ENCODE assay signal across 18 cellular contexts in the genomic region with DNA sequence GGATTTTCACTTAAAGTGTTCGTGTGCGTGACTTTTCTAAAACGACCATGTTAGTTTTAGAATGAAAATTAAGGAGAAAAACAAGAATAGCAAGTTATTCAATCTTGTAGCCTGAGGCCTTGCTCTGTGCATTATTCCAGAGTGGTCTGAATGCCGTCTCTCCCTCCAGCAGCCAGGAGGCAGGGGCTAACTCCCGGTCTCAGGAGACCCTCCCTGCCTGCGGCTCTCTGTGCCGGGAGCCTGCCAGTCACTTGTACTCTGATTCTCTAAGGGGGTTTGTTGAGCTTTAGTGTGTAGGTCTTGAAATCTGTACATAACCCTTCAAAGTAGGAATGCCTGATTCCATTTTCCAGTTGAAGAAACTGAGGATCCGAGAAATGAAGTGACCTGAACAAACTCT.
DNase-seq lines count a peak whose midpoint lies in the region; ATAC-seq and TF ChIP-seq lines count a peak whose summit lies in the region.
"Had no signal": no experiment of that assay in that cellular context is flagged by ENCODE, and none has a peak within 500 bp of the region (broad histone marks: within the 10 kb centered on the region; RNA-seq: fewer than 3 reads in every experiment).

No MANE protein-coding gene starts in this region.

- no peak overlapping the region for H3K9ac ChIP-seq in mammary epithelial cell (ENCODE audit: insufficient read depth, low read length)
- no peak overlapping the region for H3K9ac ChIP-seq in trophoblast cell (ENCODE audit: low read length)

- H2AFZ ChIP-seq in mammary epithelial cell (ENCODE audit: low read depth, low read length), result no peak overlapping the region
- H2AFZ ChIP-seq in trophoblast cell (ENCODE audit: insufficient read depth, low read length, poor library complexity), result no peak overlapping the region

- H4K8ac ChIP-seq in trophoblast cell (ENCODE audit: low read depth, low read length), result peak overlapping the region; percentile 59

- H3K9me3 Mint-ChIP-seq in mesothelial cell of epicardium, result no peaks in the 10 kb centered on the region
- H3K9me3 Mint-ChIP-seq in activated CD4-positive, alpha-beta T cell treated with anti-CD3 and anti-CD28 coated beads, Interleukin-2, amount 10 ng/mL, durations not matched to agents 24 days and 14 days, result no peaks in the 10 kb centered on the region
- H3K9me3 Mint-ChIP-seq: CD4-positive, alpha-beta T cell had no signal

- no peak overlapping the region for H2BK5ac ChIP-seq in trophoblast cell (ENCODE audit: low read depth, low read length, poor library complexity)

- H3K27ac Mint-ChIP-seq in mesothelial cell of epicardium, result peak overlapping the region; percentile 91
- H3K27ac Mint-ChIP-seq in activated CD4-positive, alpha-beta T cell treated with anti-CD3 and anti-CD28 coated beads, Interleukin-2, amount 10 ng/mL, durations not matched to agents 24 days and 14 days, result no peak overlapping the region
- H3K27ac Mint-ChIP-seq: CD4-positive, alpha-beta T cell had no signal

- peak overlapping the region; percentile 4 to 38 for H3K27ac ChIP-seq in breast epithelium
- H3K27ac ChIP-seq in mammary epithelial cell (ENCODE audit: insufficient read depth, low read depth, low read length), result no peak overlapping the region
- no peak overlapping the region for H3K27ac ChIP-seq in trophoblast cell (ENCODE audit: low read depth, low read length)
- H3K27ac ChIP-seq: 22Rv1, A549, C4-2B, HL-60 had no signal

- dilution Hi-C loops in mammary epithelial cell (cut with HindIII; ENCODE audit: low sequenced_read_pairs), result no loop called here

- H3K23ac ChIP-seq in trophoblast cell (ENCODE audit: low read length), result no peak overlapping the region

- H3K18ac ChIP-seq in trophoblast cell (ENCODE audit: low read length), result no peak overlapping the region

- H3K14ac ChIP-seq in trophoblast cell (ENCODE audit: low read length), result no peak overlapping the region

- TF ChIP-seq CTCF in breast epithelium (IDR thresholded peaks at IDR 0.05), result no peak
- TF ChIP-seq CTCF in mammary epithelial cell (conservative IDR thresholded peaks at IDR 0.05 in 1 of 2, IDR thresholded peaks at IDR 0.05 in 1 of 2; ENCODE audit: extremely low read depth in 1 of 2, insufficient read depth in 1 of 2, low read depth in 1 of 2, low read length in 2 of 2), result no peak
- TF ChIP-seq CTCF in mesothelial cell of epicardium (IDR thresholded peaks at IDR 0.05; ENCODE audit: unreplicated experiment), result no peak

- WGBS in mammary epithelial cell (ENCODE audit: low coverage, missing lambda C conversion rate), result 89% methylated on average over 8 of the region's 8 CpGs
- WGBS in trophoblast cell (ENCODE audit: extremely low coverage, insufficient coverage, insufficient read length), result no CpG with 5 or more reads among the region's 8 CpGs

- H3K4ac ChIP-seq in trophoblast cell (ENCODE audit: low read depth, low read length), result no peak overlapping the region

- H4K12ac ChIP-seq in trophoblast cell (ENCODE audit: low read depth, low read length), result no peak overlapping the region

- peaks cover 17% of the 10 kb centered on the region for H3K4me1 Mint-ChIP-seq in mesothelial cell of epicardium
- no peaks in the 10 kb centered on the region for H3K4me1 Mint-ChIP-seq in activated CD4-positive, alpha-beta T cell treated with anti-CD3 and anti-CD28 coated beads, Interleukin-2, amount 10 ng/mL, durations not matched to agents 24 days and 14 days

- in situ Hi-C loops in mammary epithelial cell (cut with MboI; ENCODE audit: low sequenced_read_pairs in 2 of 2), result no loop called here

- no peak overlapping the region for H3K4me3 Mint-ChIP-seq in mesothelial cell of epicardium
- no peak overlapping the region for H3K4me3 Mint-ChIP-seq in activated CD4-positive, alpha-beta T cell treated with anti-CD3 and anti-CD28 coated beads, Interleukin-2, amount 10 ng/mL, durations not matched to agents 24 days and 14 days
- H3K4me3 Mint-ChIP-seq: CD4-positive, alpha-beta T cell had no signal

- H2AK5ac ChIP-seq in trophoblast cell (ENCODE audit: low read length), result no peak overlapping the region

- H3K9me3 ChIP-seq in breast epithelium, result no peaks in the 10 kb centered on the region
- H3K9me3 ChIP-seq in mammary epithelial cell (replicated peaks; ENCODE audit: insufficient read depth, low read length), result no peaks in the 10 kb centered on the region
- peaks cover 2% of the 10 kb centered on the region for H3K9me3 ChIP-seq in trophoblast cell (ENCODE audit: insufficient read depth, low read depth, low read length)
- H3K9me3 ChIP-seq: Caco-2 had no signal

- no peak overlapping the region for H2BK120ac ChIP-seq in trophoblast cell (ENCODE audit: insufficient read depth, low read length, poor library complexity)

- no TSS peak for BruUV-seq in mammary epithelial cell (replicated peaks; lab: Mats Ljungman, UMichigan)

- H3K4me1 ChIP-seq in breast epithelium (no peaks in the 10 kb centered on the region), mammary epithelial cell (ENCODE audit: insufficient read depth, low read length) (no peaks in the 10 kb centered on the region), trophoblast cell (ENCODE audit: control insufficient read depth in 1 of 2, insufficient read depth in 2 of 2, low read length in 2 of 2) (peaks cover 9 to 16% of the 10 kb centered on the region in 2 experiments)
- H3K4me1 ChIP-seq: Caco-2 had no signal

- H3K27me3 Mint-ChIP-seq in mesothelial cell of epicardium (ENCODE audit: low read depth), result no peaks in the 10 kb centered on the region
- H3K27me3 Mint-ChIP-seq in activated CD4-positive, alpha-beta T cell treated with anti-CD3 and anti-CD28 coated beads, Interleukin-2, amount 10 ng/mL, durations not matched to agents 24 days and 14 days, result no peaks in the 10 kb centered on the region

- no peak overlapping the region for H4K91ac ChIP-seq in trophoblast cell (ENCODE audit: low read depth, low read length)

- intact Hi-C loops in breast epithelium (cut with DNase I; ENCODE audit: low total_unique reads) (no loop called here), mammary epithelial cell (cut with micrococcal nuclease) (no loop called here)
- intact Hi-C loops in activated CD4-positive, alpha-beta T cell treated with anti-CD3 and anti-CD28 coated beads, Interleukin-2, amount 10 ng/mL, durations not matched to agents 24 days and 14 days (cut with micrococcal nuclease), result no loop called here

- H3K4me2 ChIP-seq in mammary epithelial cell (ENCODE audit: insufficient read depth, low read depth, low read length) (no peak overlapping the region), trophoblast cell (ENCODE audit: low read length) (no peak overlapping the region)
- H3K4me2 ChIP-seq: A549 had no signal

- no peak for ATAC-seq in HG02571 (IDR thresholded peaks at IDR 0.05; ENCODE audit: unreplicated experiment)
- ATAC-seq: A549 had no signal

- no peaks in the 10 kb centered on the region for H3K36me3 ChIP-seq in breast epithelium
- H3K36me3 ChIP-seq in mammary epithelial cell (ENCODE audit: insufficient read depth, low read length), result no peaks in the 10 kb centered on the region
- no peaks in the 10 kb centered on the region for H3K36me3 ChIP-seq in trophoblast cell (ENCODE audit: control insufficient read depth in 1 of 2, insufficient read depth in 2 of 2, low read length in 2 of 2)

- no peaks in the 10 kb centered on the region for H4K20me1 ChIP-seq in mammary epithelial cell (ENCODE audit: insufficient read depth, low read length)

- no peaks in the 10 kb centered on the region for H3K27me3 ChIP-seq in breast epithelium
- H3K27me3 ChIP-seq in mammary epithelial cell (ENCODE audit: insufficient read depth, low read length), result no peaks in the 10 kb centered on the region
- no peaks in the 10 kb centered on the region for H3K27me3 ChIP-seq in trophoblast cell (ENCODE audit: insufficient read depth, low read length)

- H3K4me3 ChIP-seq in breast epithelium (no peak overlapping the region), mammary epithelial cell (replicated peaks in 1 of 3; ENCODE audit: insufficient read depth in 1 of 3, low read depth in 2 of 3, low read length in 3 of 3) (no peak overlapping the region), trophoblast cell (ENCODE audit: low read depth, low read length) (no peak overlapping the region)
- H3K4me3 ChIP-seq: A549 had no signal

- H3K79me1 ChIP-seq in trophoblast cell (ENCODE audit: low read length), result peaks cover 2% of the 10 kb centered on the region

- no peak for TF ChIP-seq POLR2A in breast epithelium (IDR thresholded peaks at IDR 0.05)

- no peak overlapping the region for H2BK12ac ChIP-seq in trophoblast cell (ENCODE audit: low read length)

- peaks cover 2% of the 10 kb centered on the region for H3K36me3 Mint-ChIP-seq in mesothelial cell of epicardium
- H3K36me3 Mint-ChIP-seq in activated CD4-positive, alpha-beta T cell treated with anti-CD3 and anti-CD28 coated beads, Interleukin-2, amount 10 ng/mL, durations not matched to agents 24 days and 14 days (ENCODE audit: low read depth), result no peaks in the 10 kb centered on the region

- DNase-seq in breast epithelium (ENCODE audit: low spot score in 2 of 2) (no peak), mammary epithelial cell (no peak), mesothelial cell of epicardium (ENCODE audit: low spot score in 2 of 2, unreplicated experiment in 2 of 2) (no peak), trophoblast cell (peak; percentile 28 to 85), RPMI8226 (no peak), T-helper 1 cell (no peak)
- DNase-seq in activated CD4-positive, alpha-beta T cell treated with anti-CD3 and anti-CD28 coated beads, Interleukin-2, amount 10 ng/mL, durations not matched to agents 24 days and 14 days, result no peak
- DNase-seq: AML-193; Caco-2; CD4-positive, alpha-beta T cell; GDM1; GOT3; H7 had no signal

- CTCF ChIA-PET in mammary epithelial cell (lab: Charles Lee; ENCODE audit: low non-redundant PET), result no interaction called here

- H3K79me2 ChIP-seq in mammary epithelial cell (ENCODE audit: insufficient read depth, low read length) (no peaks in the 10 kb centered on the region), trophoblast cell (ENCODE audit: control insufficient read depth, insufficient read depth, low read length, poor library complexity) (no peaks in the 10 kb centered on the region)

Comparison
In these comparisons a context has a peak if more than half of its experiments do, and no peak if none do; other contexts are left out.
1. H3K27ac ChIP-seq: peak in breast epithelium (2 of 2); none in mammary epithelial cell (single experiment) and trophoblast cell (single experiment).
2. DNase-seq: peak in trophoblast cell (2 of 2); none in breast epithelium (0 of 2), mammary epithelial cell (single experiment), mesothelial cell of epicardium (0 of 2), activated CD4-positive, alpha-beta T cell treated with anti-CD3 and anti-CD28 coated beads, Interleukin-2, amount 10 ng/mL, durations not matched to agents 24 days and 14 days (single experiment), RPMI8226 (single experiment) and T-helper 1 cell (0 of 5).